1 cellular context compared by ENCODE assay signal in genomic region chr10:124351481-124352220, GRCh38.
TF ChIP-seq lines count a peak whose summit lies in the region.

No MANE protein-coding gene starts in this region.

TF ChIP-seq in HepG2, 621 proteins besides CTCF, POLR2A, EP300 and RAD21 (continued from another document):
- TF ChIP-seq KIAA2018 (CRISPR knock-in tag; IDR thresholded peaks at IDR 0.05; ENCODE audit: borderline replicate concordance): no peak
- no peak for TF ChIP-seq CHCHD3 (CRISPR knock-in tag; IDR thresholded peaks at IDR 0.05)
- TF ChIP-seq ZNF414 (CRISPR knock-in tag; IDR thresholded peaks at IDR 0.05): no peak
